Comparison of ENCODE assay signal across 1 cellular context in genomic region chr10:80473692-80474596, GRCh38.
TF ChIP-seq lines count a peak whose summit lies in the region.

No MANE protein-coding gene starts in this region.

TF ChIP-seq in IMR-90, 13 proteins besides CTCF, POLR2A, EP300 and RAD21 (continued from another document):
- TF ChIP-seq MXI1 (IDR thresholded peaks at IDR 0.05; ENCODE audit: borderline replicate concordance, low read depth, low read length): no peak
